Comparison of ENCODE assay signal across 1 cellular context in the genomic region with DNA sequence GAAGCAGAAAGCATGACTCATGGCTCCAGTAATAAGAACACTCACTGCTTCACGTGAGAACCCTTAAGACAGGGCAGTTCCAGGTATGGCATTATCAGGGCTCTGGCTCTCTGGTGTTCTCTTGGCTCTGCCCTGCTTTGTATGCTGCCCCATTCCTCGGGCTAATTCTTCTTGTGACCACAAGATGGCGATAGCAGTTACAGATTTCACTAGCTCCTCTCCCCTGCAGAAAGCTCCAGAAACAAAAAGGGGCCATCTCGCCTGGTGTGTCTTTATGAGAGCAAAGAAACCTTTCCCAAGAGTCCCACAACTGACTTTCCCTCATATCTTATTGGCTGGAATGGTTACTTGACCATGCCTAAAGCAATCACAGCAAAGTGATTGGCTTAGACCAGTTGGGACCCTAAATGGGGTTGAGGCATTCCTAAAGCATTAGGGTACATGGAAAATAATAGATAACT.
TF ChIP-seq lines count a peak whose summit lies in the region.

No MANE protein-coding gene starts in this region.

TF ChIP-seq in GM12878, 131 proteins besides CTCF, POLR2A, EP300 and RAD21 (continued from another document):
- TF ChIP-seq, protein P1, sequence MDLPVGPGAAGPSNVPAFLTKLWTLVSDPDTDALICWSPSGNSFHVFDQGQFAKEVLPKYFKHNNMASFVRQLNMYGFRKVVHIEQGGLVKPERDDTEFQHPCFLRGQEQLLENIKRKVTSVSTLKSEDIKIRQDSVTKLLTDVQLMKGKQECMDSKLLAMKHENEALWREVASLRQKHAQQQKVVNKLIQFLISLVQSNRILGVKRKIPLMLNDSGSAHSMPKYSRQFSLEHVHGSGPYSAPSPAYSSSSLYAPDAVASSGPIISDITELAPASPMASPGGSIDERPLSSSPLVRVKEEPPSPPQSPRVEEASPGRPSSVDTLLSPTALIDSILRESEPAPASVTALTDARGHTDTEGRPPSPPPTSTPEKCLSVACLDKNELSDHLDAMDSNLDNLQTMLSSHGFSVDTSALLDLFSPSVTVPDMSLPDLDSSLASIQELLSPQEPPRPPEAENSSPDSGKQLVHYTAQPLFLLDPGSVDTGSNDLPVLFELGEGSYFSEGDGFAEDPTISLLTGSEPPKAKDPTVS (IDR thresholded peaks at IDR 0.05; ENCODE audit: low read depth, low read length): peak; percentile 56; the same call in 1 of the 2 replicates
- TF ChIP-seq YY1 (IDR thresholded peaks at IDR 0.05; ENCODE audit: low read depth, low read length) (0 out of 2 replicates have a peak, but pooled peaks have one; percentile 22), SMC3 (IDR thresholded peaks at IDR 0.05; ENCODE audit: borderline replicate concordance, low read length) (peak; percentile 74; the same call in 1 of the 2 replicates)
